ENCODE assay signal across 8 cellular contexts in genomic region chr1:160342520-160342919, GRCh38. TPM values are rescaled to one million over a fixed set of nuclear protein-coding genes. Genes with fewer than 3 reads are reported as not detected.
DNase-seq lines count a peak whose midpoint lies in the region; ATAC-seq, FAIRE-seq and TF ChIP-seq lines count a peak whose summit lies in the region.

No MANE protein-coding gene starts in this region.

- H3K36me3 ChIP-seq in ACC112 (ENCODE audit: insufficient read depth, low read length) (peaks cover 30% of the 10 kb centered on the region), adrenal gland (replicated peaks in 1 of 2) (peaks cover 0 to 32% of the 10 kb centered on the region in 2 donors), iPS-18a (ENCODE audit: control insufficient read depth, low read depth, low read length) (peaks cover 24% of the 10 kb centered on the region)

- no peak for TF ChIP-seq POLR2A in adrenal gland (IDR thresholded peaks at IDR 0.05)

- intact Hi-C loops in adrenal gland (cut with DNase I): no loop called here

- no peaks in the 10 kb centered on the region for H3K9me3 Mint-ChIP-seq in stimulated activated naive CD8-positive, alpha-beta T cell treated with anti-CD3 and anti-CD28 coated beads, Interleukin-15, amount 100 ng/mL, for 72 hours

- H3K4me1 ChIP-seq in ACC112 (ENCODE audit: control insufficient read depth, insufficient read depth, low read length, unreplicated experiment) (peaks cover 38% of the 10 kb centered on the region), adrenal gland (replicated peaks in 1 of 2) (peaks cover 9 to 39% of the 10 kb centered on the region in 2 donors), iPS-18a (ENCODE audit: control insufficient read depth, low read depth, low read length) (no peaks in the 10 kb centered on the region)

- WGBS in adrenal gland, 4 donors: 0% methylated on average over 7 of the region's 7 CpGs

- H3K27me3 ChIP-seq in ACC112 (ENCODE audit: insufficient read depth, low read length) (no peaks in the 10 kb centered on the region), adrenal gland (no peaks in the 10 kb centered on the region), iPS-18a (ENCODE audit: control insufficient read depth, insufficient read depth, low read length) (no peaks in the 10 kb centered on the region)

- peak overlapping the region; percentile 94 for H3K9ac ChIP-seq in iPS-18a (ENCODE audit: low read length)

- H2AFZ ChIP-seq in ACC112 (ENCODE audit: low read length, unreplicated experiment): peak overlapping the region; percentile 20

- peak; percentile 5 for ATAC-seq in HG03064 (IDR thresholded peaks at IDR 0.05; ENCODE audit: low read depth, unreplicated experiment)
- ATAC-seq in stimulated activated naive CD8-positive, alpha-beta T cell treated with anti-CD3 and anti-CD28 coated beads, Interleukin-15, amount 100 ng/mL, for 72 hours: no peak

- TF ChIP-seq CTCF in adrenal gland (IDR thresholded peaks at IDR 0.05) (no peak), GM13976 (IDR thresholded peaks at IDR 0.05; ENCODE audit: borderline replicate concordance, control extremely low read depth, extremely low read depth, insufficient read depth, missing control alignments) (no peak)

- H3K4me3 ChIP-seq in ACC112 (ENCODE audit: low read depth, low read length) (peak overlapping the region; percentile 93), adrenal gland (peak overlapping the region; percentile 59 to 96 (median 82)), iPS-18a (ENCODE audit: low read length) (peak overlapping the region; percentile 96)

- H3K27ac ChIP-seq in ACC112 (ENCODE audit: low read depth, low read length) (peak overlapping the region; percentile 82), adrenal gland (peak overlapping the region; percentile 63 to 93 (median 83)), iPS-18a (ENCODE audit: low read length) (no peak overlapping the region)

- H3K27ac Mint-ChIP-seq in stimulated activated naive CD8-positive, alpha-beta T cell treated with anti-CD3 and anti-CD28 coated beads, Interleukin-15, amount 100 ng/mL, for 72 hours: peak overlapping the region; percentile 100

- no peak for FAIRE-seq in RCC 7860 (lab: Jason Lieb, UNC)

- peaks cover 39% of the 10 kb centered on the region for H3K4me1 Mint-ChIP-seq in stimulated activated naive CD8-positive, alpha-beta T cell treated with anti-CD3 and anti-CD28 coated beads, Interleukin-15, amount 100 ng/mL, for 72 hours

- peak overlapping the region; percentile 98 to 99 for H3K4me3 Mint-ChIP-seq in stimulated activated naive CD8-positive, alpha-beta T cell treated with anti-CD3 and anti-CD28 coated beads, Interleukin-15, amount 100 ng/mL, for 72 hours

- no peaks in the 10 kb centered on the region for H3K9me3 ChIP-seq in adrenal gland (replicated peaks in 1 of 3)
- no peaks in the 10 kb centered on the region for H3K9me3 ChIP-seq in iPS-18a (ENCODE audit: control insufficient read depth, low read depth, low read length)

- peaks cover 86% of the 10 kb centered on the region for H3K79me2 ChIP-seq in ACC112 (ENCODE audit: control insufficient read depth, insufficient read depth, low read length, unreplicated experiment)

- no peaks in the 10 kb centered on the region for H3K27me3 Mint-ChIP-seq in stimulated activated naive CD8-positive, alpha-beta T cell treated with anti-CD3 and anti-CD28 coated beads, Interleukin-15, amount 100 ng/mL, for 72 hours

- peak in 4 of 7 donors; percentile 14 to 29 (median 19) for DNase-seq in adrenal gland
- peak in 1 of 2 donors; percentile 10 for DNase-seq in stimulated activated naive CD8-positive, alpha-beta T cell treated with anti-CD3 and anti-CD28 coated beads, Interleukin-15, amount 100 ng/mL, for 72 hours
- no peak for DNase-seq in RCC 7860 (ENCODE audit: low spot score)
- DNase-seq in GM13976 (ENCODE audit: low spot score): no peak
- no peak for DNase-seq in NCI-H748 treated with DMSO at 0.1 percent for 48 hours (lab: John Stamatoyannopoulos, UW)

- in situ Hi-C loops in GM13976 (cut with MboI; ENCODE audit: low sequenced_read_pairs, unreplicated experiment): no loop called here

RNA-seq across cellular contexts. Expression of gene COPA, which starts 0.5 kb away (rescaled TPM):
- 100 to 1,000 TPM in 7 of 8 donors, 10 to 100 TPM in 1; 97.2 to 209 (median 143) TPM for total RNA-seq in adrenal gland
- 100 to 1,000 TPM in 1 of 3 donors, 10 to 100 TPM in 2; 58.4 to 135 (median 72.4) TPM for polyA plus RNA-seq in adrenal gland

RNA-seq across cellular contexts. Expression of gene NCSTN, which starts 0.7 kb away (rescaled TPM):
- 100 to 1,000 TPM in 2 of 8 donors, 10 to 100 TPM in 6; 55.1 to 113 (median 91.5) TPM for total RNA-seq in adrenal gland
- polyA plus RNA-seq in adrenal gland: 100 to 1,000 TPM in 1 of 3 donors, 10 to 100 TPM in 2; 48.3 to 104 (median 48.8) TPM

RNA-seq across cellular contexts. Expression of gene NHLH1, which starts 24.4 kb away (rescaled TPM):
- under 1 TPM in 2 of 8 donors, not detected in 6; 0.27 to 0.46 TPM for total RNA-seq in adrenal gland
- under 1 TPM; 0.16 to 0.24 (median 0.24) TPM for polyA plus RNA-seq in adrenal gland

RNA-seq across cellular contexts. Expression of gene PEX19, which starts 57.6 kb away (rescaled TPM):
- 100 to 1,000 TPM in 3 of 8 donors, 10 to 100 TPM in 5; 55.5 to 165 (median 88.6) TPM for total RNA-seq in adrenal gland
- polyA plus RNA-seq in adrenal gland: 10 to 100 TPM; 15.5 to 89.1 (median 18.5) TPM

RNA-seq across cellular contexts. Expression of gene VANGL2, which starts 57.8 kb away (rescaled TPM):
- 1 to 10 TPM in 3 of 8 donors, under 1 TPM in 5; 0.20 to 2.2 (median 0.66) TPM for total RNA-seq in adrenal gland
- 1 to 10 TPM in 1 of 3 donors, under 1 TPM in 2; 0.64 to 1.1 (median 0.97) TPM for polyA plus RNA-seq in adrenal gland

Comparison
In these comparisons a context has a peak if more than half of its experiments do, and no peak if none do; other contexts are left out.
1. DNase-seq: peak in adrenal gland (4 of 7); none in RCC 7860 (single experiment), GM13976 (single experiment) and NCI-H748 treated with DMSO at 0.1 percent for 48 hours (single experiment).
2. Peak in every context shown above with its lines, with median percentiles within 50 percentile points of each other: H3K4me3 ChIP-seq.